8 cellular contexts compared by ENCODE assay signal in the genomic region with DNA sequence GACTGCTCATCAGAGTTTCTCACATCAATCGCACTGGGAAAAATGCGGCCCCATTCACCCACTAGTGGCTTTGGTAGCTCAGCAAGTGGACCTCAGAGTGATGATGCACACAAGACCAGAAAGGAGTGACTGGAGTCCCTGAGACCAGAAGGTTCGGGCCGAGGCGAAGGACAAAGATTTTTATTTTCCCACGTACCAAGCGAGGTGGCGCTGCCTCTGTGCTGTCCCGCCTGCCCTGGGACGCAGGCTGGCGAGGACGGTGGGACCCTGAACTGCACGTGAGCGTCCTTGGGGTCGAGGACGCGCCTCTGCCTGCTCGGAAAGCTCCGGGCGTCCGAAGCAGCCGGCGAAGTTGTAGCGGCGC. TPM values are rescaled to one million over a fixed set of nuclear protein-coding genes. Genes with fewer than 3 reads are reported as not detected.
DNase-seq lines count a peak whose midpoint lies in the region; ATAC-seq, FAIRE-seq and TF ChIP-seq lines count a peak whose summit lies in the region.
"Not testable (repeated sequence)": the region's sequence is repeated elsewhere in the genome, so short reads cannot be mapped to it uniquely, and the experiment has no call there.

No MANE protein-coding gene starts in this region.

- peak overlapping the region; percentile 94 for H4K8ac ChIP-seq in trophoblast cell (ENCODE audit: low read depth, low read length)

- H3K4me2 ChIP-seq in A549 (peak overlapping the region; percentile 88), trophoblast cell (ENCODE audit: low read length) (peak overlapping the region; percentile 89)

- ATAC-seq in A549 (peak; percentile 3 to 64; a peak in 3 of 6 replicates), GM18519 (IDR thresholded peaks at IDR 0.05; ENCODE audit: low FRiP score, unreplicated experiment) (peak; percentile 19)

- H3K4me1 ChIP-seq in A549; trophoblast cell (ENCODE audit: control insufficient read depth in 1 of 2, insufficient read depth in 2 of 2, low read length in 2 of 2): not testable (repeated sequence)

- TF ChIP-seq RAD21 in A549 (conservative IDR thresholded peaks at IDR 0.05 in 1 of 2, IDR thresholded peaks at IDR 0.05 in 1 of 2): not testable (repeated sequence)

- POLR2A ChIA-PET in A549 (lab: Yijun Ruan, JAX); HEK293T (lab: Yijun Ruan, JAX): not testable (repeated sequence)

- not testable (repeated sequence) for H2AK5ac ChIP-seq in trophoblast cell (ENCODE audit: low read length)

- TF ChIP-seq EP300 in A549 (IDR thresholded peaks at IDR 0.05): not testable (repeated sequence)

- FAIRE-seq in A549 (lab: Jason Lieb, UNC): not testable (repeated sequence)

- not testable (repeated sequence) for H2BK120ac ChIP-seq in trophoblast cell (ENCODE audit: insufficient read depth, low read length, poor library complexity)

- CTCF ChIA-PET in A549 (lab: Yijun Ruan, JAX); HEK293T (lab: Yijun Ruan, JAX): not testable (repeated sequence)

- H3K18ac ChIP-seq in trophoblast cell (ENCODE audit: low read length): not testable (repeated sequence)

- not testable (repeated sequence) for H3K79me1 ChIP-seq in trophoblast cell (ENCODE audit: low read length)

- H3K4me3 ChIP-seq in A549 (peak overlapping the region; percentile 89), HL-60 (replicated peaks; ENCODE audit: insufficient read depth, low read length) (peak overlapping the region; percentile 80), WERI-Rb-1 (ENCODE audit: low read depth, low read length) (peak overlapping the region; percentile 86), coronary artery (peak overlapping the region; percentile 94), trophoblast cell (ENCODE audit: low read depth, low read length) (peak overlapping the region; percentile 92)

- H3K14ac ChIP-seq in trophoblast cell (ENCODE audit: low read length): not testable (repeated sequence)

- H2AFZ ChIP-seq in trophoblast cell (ENCODE audit: insufficient read depth, low read length, poor library complexity): not testable (repeated sequence)

- H2BK12ac ChIP-seq in trophoblast cell (ENCODE audit: low read length): not testable (repeated sequence)

- H3K9me3 ChIP-seq in A549; WERI-Rb-1 (ENCODE audit: severe bottlenecking); trophoblast cell (ENCODE audit: insufficient read depth, low read depth, low read length): not testable (repeated sequence)

- not testable (repeated sequence) for H3K27me3 ChIP-seq in HL-60 (ENCODE audit: insufficient read depth, poor library complexity, severe bottlenecking); WERI-Rb-1 (ENCODE audit: insufficient read depth, low read depth, severe bottlenecking); trophoblast cell (ENCODE audit: insufficient read depth, low read length)

- DNase-seq in A549 (ENCODE audit: low read depth in 1 of 2, low spot score in 1 of 2): peak in 1 of 2 experiments; percentile 2
- DNase-seq in HEK293T (ENCODE audit: extremely low spot score): peak; percentile 6
- not testable (repeated sequence) for DNase-seq in HL-60 (ENCODE audit: low read depth in 1 of 2, low spot score in 1 of 2); coronary artery (ENCODE audit: low spot score)
- peak; percentile 26 for DNase-seq in WERI-Rb-1
- peak; percentile 12 for DNase-seq in iris pigment epithelial cell (ENCODE audit: low read depth)
- peak in 1 of 2 donors; percentile 10 for DNase-seq in trophoblast cell

- H4K12ac ChIP-seq in trophoblast cell (ENCODE audit: low read depth, low read length): not testable (repeated sequence)

- peak overlapping the region; percentile 79 for H4K91ac ChIP-seq in trophoblast cell (ENCODE audit: low read depth, low read length)

- not testable (repeated sequence) for TF ChIP-seq POLR2A in A549 (IDR thresholded peaks at IDR 0.05; ENCODE audit: low read length)

- not testable (repeated sequence) for H3K23ac ChIP-seq in trophoblast cell (ENCODE audit: low read length)

- TF ChIP-seq CTCF in A549 (IDR thresholded peaks at IDR 0.05); HL-60 (IDR thresholded peaks at IDR 0.05; ENCODE audit: insufficient read depth, low read length); WERI-Rb-1 (IDR thresholded peaks at IDR 0.05; ENCODE audit: low read depth, low read length); coronary artery (IDR thresholded peaks at IDR 0.05): not testable (repeated sequence)

- peak overlapping the region; percentile 86 to 88 for H3K27ac ChIP-seq in A549
- peak overlapping the region; percentile 78 for H3K27ac ChIP-seq in HL-60 (replicated peaks)
- peak overlapping the region; percentile 77 for H3K27ac ChIP-seq in WERI-Rb-1
- H3K27ac ChIP-seq in coronary artery: peak overlapping the region in 1 of 2 donors; percentile 83
- H3K27ac ChIP-seq in trophoblast cell (ENCODE audit: low read depth, low read length): not testable (repeated sequence)

- H3K36me3 ChIP-seq in WERI-Rb-1; trophoblast cell (ENCODE audit: control insufficient read depth in 1 of 2, insufficient read depth in 2 of 2, low read length in 2 of 2): not testable (repeated sequence)

- H3K79me2 ChIP-seq in trophoblast cell (ENCODE audit: control insufficient read depth, insufficient read depth, low read length, poor library complexity): not testable (repeated sequence)

- WGBS in A549 (ENCODE audit: missing lambda C conversion rate): under 1% methylated on average over 12 of the region's 25 CpGs
- WGBS in trophoblast cell (ENCODE audit: extremely low coverage, insufficient coverage, insufficient read length): no CpG with 5 or more reads among the region's 25 CpGs

- H3K4ac ChIP-seq in trophoblast cell (ENCODE audit: low read depth, low read length): peak overlapping the region; percentile 96

- H2BK5ac ChIP-seq in trophoblast cell (ENCODE audit: low read depth, low read length, poor library complexity): not testable (repeated sequence)

- H3K9ac ChIP-seq in trophoblast cell (ENCODE audit: low read length): peak overlapping the region; percentile 87

TF ChIP-seq in A549, 52 proteins besides CTCF, POLR2A, EP300 and RAD21:
- TF ChIP-seq PHF8 (IDR thresholded peaks at IDR 0.05; ENCODE audit: borderline replicate concordance, low read depth): 0 out of 2 replicates have a peak, but pooled peaks have one; percentile 2

RNA-seq across cellular contexts. Expression of a gene that starts 0.6 kb away (rescaled TPM):
- polyA plus RNA-seq in A549 (2011; rRNA removed) (176 and 202 TPM in 2 replicates), A549 (2017; fragmentation: RNase III; extraction: RNeasy Plus Mini Kit Qiagen cat#74134 plus additional on column Dnase treatment) (133 to 148 TPM (median 134 TPM) in 3 replicates)
- polyA plus RNA-seq in A549 (2012; cell fraction: cytosol; rRNA removed): 99.2 and 106 TPM in 2 replicates
- polyA plus RNA-seq in A549 (2012; cell fraction: nucleus; rRNA removed): 38.5 and 67.0 TPM in 2 replicates
- polyA minus RNA-seq in A549 (2011; rRNA and poly(A)+ RNA removed): 65.8 and 77.5 TPM in 2 replicates
- 84.3 TPM in 2 replicates for polyA plus RNA-seq in trophoblast cell (2013)

RNA-seq across cellular contexts. Expression of a gene that starts 58.7 kb away (rescaled TPM):
- 112 and 119 TPM in 2 replicates for polyA plus RNA-seq in A549 (2011; rRNA removed)
- polyA plus RNA-seq in A549 (2012; cell fraction: cytosol; rRNA removed): 25.2 and 29.0 TPM in 2 replicates
- polyA plus RNA-seq in A549 (2012; cell fraction: nucleus; rRNA removed): 15.0 and 20.0 TPM in 2 replicates
- polyA plus RNA-seq in A549 (2017; fragmentation: RNase III; extraction: RNeasy Plus Mini Kit Qiagen cat#74134 plus additional on column Dnase treatment): 67.6 to 72.1 TPM (median 71.2 TPM) in 3 replicates
- 98.6 and 105 TPM in 2 replicates for polyA minus RNA-seq in A549 (2011; rRNA and poly(A)+ RNA removed)
- polyA plus RNA-seq in trophoblast cell (2013): 187 and 194 TPM in 2 replicates
